In genomic region chr1:29124366-29125236, GRCh38 we compare ENCODE assay signal across 8 cellular contexts. TPM values are rescaled to one million over a fixed set of nuclear protein-coding genes. Genes with fewer than 3 reads are reported as not detected.
DNase-seq lines count a peak whose midpoint lies in the region; ATAC-seq lines count a peak whose summit lies in the region.

No MANE protein-coding gene starts in this region.

- ATAC-seq in GM21723 (IDR thresholded peaks at IDR 0.05; ENCODE audit: unreplicated experiment): no peak
- ATAC-seq in HG02938 (IDR thresholded peaks at IDR 0.05; ENCODE audit: unreplicated experiment): no peak

- no peaks in the 10 kb centered on the region for H3K9me3 Mint-ChIP-seq in T-helper 2 cell treated with Interferon-gamma antibody and Interleukin-4, amounts not matched to agents 5 μg/mL and 100 μg/mL, for 36 hours

- H3K36me3 Mint-ChIP-seq in T-helper 2 cell treated with Interferon-gamma antibody and Interleukin-4, amounts not matched to agents 5 μg/mL and 100 μg/mL, for 36 hours (ENCODE audit: low read depth): peaks cover 6% of the 10 kb centered on the region

- peak overlapping the region; percentile 91 for H3K27ac ChIP-seq in skeletal muscle tissue (ENCODE audit: low read depth, low read length)

- H3K4me3 Mint-ChIP-seq in T-helper 2 cell treated with Interferon-gamma antibody and Interleukin-4, amounts not matched to agents 5 μg/mL and 100 μg/mL, for 36 hours: peak overlapping the region; percentile 70

- peaks cover 36 to 47% (median 41%) of the 10 kb centered on the region in 3 donors for H3K27me3 ChIP-seq in skeletal muscle tissue (ENCODE audit: control insufficient read depth in 3 of 3, insufficient read depth in 3 of 3, low read length in 3 of 3)

- H3K36me3 ChIP-seq in skeletal muscle tissue (ENCODE audit: control insufficient read depth in 3 of 3, insufficient read depth in 3 of 3, low read length in 3 of 3): peaks cover 0 to 3% (median 0%) of the 10 kb centered on the region in 3 donors

- H3K27me3 Mint-ChIP-seq in T-helper 2 cell treated with Interferon-gamma antibody and Interleukin-4, amounts not matched to agents 5 μg/mL and 100 μg/mL, for 36 hours (ENCODE audit: low read depth): peaks cover 33% of the 10 kb centered on the region

- DNase-seq in SHP77 (lab: John Stamatoyannopoulos, UW) (peak; percentile 43 to 54), SHP77 treated with DMSO at 0.1 percent for 48 hours (lab: John Stamatoyannopoulos, UW) (no peak), astrocyte of the hippocampus (ENCODE audit: low read depth, low spot score) (peak; percentile 96)
- DNase-seq in T-helper 2 cell treated with Interferon-gamma antibody and Interleukin-4, amounts not matched to agents 5 μg/mL and 100 μg/mL, for 36 hours (ENCODE audit: low spot score): peak; percentile 60

- H3K9me3 ChIP-seq in skeletal muscle tissue (ENCODE audit: control insufficient read depth in 3 of 3, low read length in 3 of 3): no peaks in the 10 kb centered on the region

- H3K9ac ChIP-seq in skeletal muscle tissue (ENCODE audit: low read depth in 1 of 3, low read length in 3 of 3): peak overlapping the region; percentile 68 to 81 (median 74)

- H3K27ac Mint-ChIP-seq in T-helper 2 cell treated with Interferon-gamma antibody and Interleukin-4, amounts not matched to agents 5 μg/mL and 100 μg/mL, for 36 hours: no peak overlapping the region

- H3K4me3 ChIP-seq in iPS-11a (ENCODE audit: low read depth, low read length) (peak overlapping the region; percentile 67), skeletal muscle tissue (ENCODE audit: low read length in 3 of 3) (peak overlapping the region; percentile 65 to 72 (median 71))

- H3K4me1 ChIP-seq in skeletal muscle tissue (ENCODE audit: control insufficient read depth in 3 of 3, insufficient read depth in 3 of 3, low read length in 3 of 3): peaks cover 13 to 20% (median 16%) of the 10 kb centered on the region in 3 donors

- H3K4me1 Mint-ChIP-seq in T-helper 2 cell treated with Interferon-gamma antibody and Interleukin-4, amounts not matched to agents 5 μg/mL and 100 μg/mL, for 36 hours (ENCODE audit: low read depth): peaks cover 4% of the 10 kb centered on the region

RNA-seq across cellular contexts. Expression of gene TMEM200B, which starts 0.9 kb away (rescaled TPM):
- 6.8 TPM for total RNA-seq in skeletal muscle tissue

RNA-seq across cellular contexts. Expression of gene SRSF4, which starts 57.1 kb away (rescaled TPM):
- total RNA-seq in skeletal muscle tissue: 39.1 TPM
